In the genomic region with DNA sequence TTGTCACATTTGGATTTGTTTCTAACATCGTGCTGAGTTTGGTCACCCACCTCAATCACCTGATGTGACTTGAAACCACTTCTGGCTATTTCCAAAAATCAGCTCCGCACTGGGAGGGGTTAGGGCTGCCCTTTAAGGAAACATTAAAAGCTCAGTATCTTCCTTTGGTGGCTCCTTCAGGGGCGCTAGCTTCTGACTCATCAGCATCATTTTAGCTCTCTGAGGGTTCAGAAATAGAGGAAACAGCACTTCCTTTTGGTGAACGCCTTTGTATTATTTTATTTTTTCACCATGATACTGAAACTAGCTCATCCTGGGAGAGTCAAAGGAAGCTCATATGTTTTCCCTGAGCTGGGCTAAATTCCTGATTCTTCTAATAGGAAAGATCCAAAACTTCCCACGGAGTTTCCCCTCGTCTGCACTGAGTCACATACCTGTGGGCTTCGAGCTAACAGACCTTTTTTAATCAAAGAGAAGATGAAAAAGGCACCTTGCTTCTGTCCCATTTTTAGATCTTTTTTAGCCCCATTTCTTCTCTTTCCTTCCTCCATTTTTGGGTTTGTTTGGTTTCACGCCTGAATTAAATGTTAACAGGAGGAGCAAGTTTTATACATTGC, we compare ENCODE assay signal across 1 cellular context.
TF ChIP-seq lines count a peak whose summit lies in the region.

No MANE protein-coding gene starts in this region.

TF ChIP-seq in GM12878, 131 proteins besides CTCF, POLR2A, EP300 and RAD21 (continued from another document and continues in another):
- TF ChIP-seq, protein P1, sequence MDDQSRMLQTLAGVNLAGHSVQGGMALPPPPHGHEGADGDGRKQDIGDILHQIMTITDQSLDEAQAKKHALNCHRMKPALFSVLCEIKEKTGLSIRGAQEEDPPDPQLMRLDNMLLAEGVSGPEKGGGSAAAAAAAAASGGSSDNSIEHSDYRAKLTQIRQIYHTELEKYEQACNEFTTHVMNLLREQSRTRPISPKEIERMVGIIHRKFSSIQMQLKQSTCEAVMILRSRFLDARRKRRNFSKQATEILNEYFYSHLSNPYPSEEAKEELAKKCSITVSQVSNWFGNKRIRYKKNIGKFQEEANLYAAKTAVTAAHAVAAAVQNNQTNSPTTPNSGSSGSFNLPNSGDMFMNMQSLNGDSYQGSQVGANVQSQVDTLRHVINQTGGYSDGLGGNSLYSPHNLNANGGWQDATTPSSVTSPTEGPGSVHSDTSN (IDR thresholded peaks at IDR 0.05; ENCODE audit: insufficient replicate concordance, low read depth, low read length) = no peak
- TF ChIP-seq, protein P2, sequence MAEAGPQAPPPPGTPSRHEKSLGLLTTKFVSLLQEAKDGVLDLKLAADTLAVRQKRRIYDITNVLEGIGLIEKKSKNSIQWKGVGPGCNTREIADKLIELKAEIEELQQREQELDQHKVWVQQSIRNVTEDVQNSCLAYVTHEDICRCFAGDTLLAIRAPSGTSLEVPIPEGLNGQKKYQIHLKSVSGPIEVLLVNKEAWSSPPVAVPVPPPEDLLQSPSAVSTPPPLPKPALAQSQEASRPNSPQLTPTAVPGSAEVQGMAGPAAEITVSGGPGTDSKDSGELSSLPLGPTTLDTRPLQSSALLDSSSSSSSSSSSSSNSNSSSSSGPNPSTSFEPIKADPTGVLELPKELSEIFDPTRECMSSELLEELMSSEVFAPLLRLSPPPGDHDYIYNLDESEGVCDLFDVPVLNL (IDR thresholded peaks at IDR 0.05; ENCODE audit: low read depth, low read length) = no peak
- no peak for TF ChIP-seq ZBED1 (IDR thresholded peaks at IDR 0.05; ENCODE audit: borderline replicate concordance)
- TF ChIP-seq EGR1 (IDR thresholded peaks at IDR 0.05; ENCODE audit: borderline replicate concordance in 1 of 2, low read depth in 2 of 2, low read length in 2 of 2) = no peak
- TF ChIP-seq, protein P3, sequence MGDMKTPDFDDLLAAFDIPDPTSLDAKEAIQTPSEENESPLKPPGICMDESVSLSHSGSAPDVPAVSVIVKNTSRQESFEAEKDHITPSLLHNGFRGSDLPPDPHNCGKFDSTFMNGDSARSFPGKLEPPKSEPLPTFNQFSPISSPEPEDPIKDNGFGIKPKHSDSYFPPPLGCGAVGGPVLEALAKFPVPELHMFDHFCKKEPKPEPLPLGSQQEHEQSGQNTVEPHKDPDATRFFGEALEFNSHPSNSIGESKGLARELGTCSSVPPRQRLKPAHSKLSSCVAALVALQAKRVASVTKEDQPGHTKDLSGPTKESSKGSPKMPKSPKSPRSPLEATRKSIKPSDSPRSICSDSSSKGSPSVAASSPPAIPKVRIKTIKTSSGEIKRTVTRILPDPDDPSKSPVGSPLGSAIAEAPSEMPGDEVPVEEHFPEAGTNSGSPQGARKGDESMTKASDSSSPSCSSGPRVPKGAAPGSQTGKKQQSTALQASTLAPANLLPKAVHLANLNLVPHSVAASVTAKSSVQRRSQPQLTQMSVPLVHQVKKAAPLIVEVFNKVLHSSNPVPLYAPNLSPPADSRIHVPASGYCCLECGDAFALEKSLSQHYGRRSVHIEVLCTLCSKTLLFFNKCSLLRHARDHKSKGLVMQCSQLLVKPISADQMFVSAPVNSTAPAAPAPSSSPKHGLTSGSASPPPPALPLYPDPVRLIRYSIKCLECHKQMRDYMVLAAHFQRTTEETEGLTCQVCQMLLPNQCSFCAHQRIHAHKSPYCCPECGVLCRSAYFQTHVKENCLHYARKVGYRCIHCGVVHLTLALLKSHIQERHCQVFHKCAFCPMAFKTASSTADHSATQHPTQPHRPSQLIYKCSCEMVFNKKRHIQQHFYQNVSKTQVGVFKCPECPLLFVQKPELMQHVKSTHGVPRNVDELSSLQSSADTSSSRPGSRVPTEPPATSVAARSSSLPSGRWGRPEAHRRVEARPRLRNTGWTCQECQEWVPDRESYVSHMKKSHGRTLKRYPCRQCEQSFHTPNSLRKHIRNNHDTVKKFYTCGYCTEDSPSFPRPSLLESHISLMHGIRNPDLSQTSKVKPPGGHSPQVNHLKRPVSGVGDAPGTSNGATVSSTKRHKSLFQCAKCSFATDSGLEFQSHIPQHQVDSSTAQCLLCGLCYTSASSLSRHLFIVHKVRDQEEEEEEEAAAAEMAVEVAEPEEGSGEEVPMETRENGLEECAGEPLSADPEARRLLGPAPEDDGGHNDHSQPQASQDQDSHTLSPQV (IDR thresholded peaks at IDR 0.05) = no peak
- TF ChIP-seq HDGF (IDR thresholded peaks at IDR 0.05) = no peak
- no peak for TF ChIP-seq GATAD2B (conservative IDR thresholded peaks at IDR 0.05; ENCODE audit: low read depth)
- TF ChIP-seq, protein P4, sequence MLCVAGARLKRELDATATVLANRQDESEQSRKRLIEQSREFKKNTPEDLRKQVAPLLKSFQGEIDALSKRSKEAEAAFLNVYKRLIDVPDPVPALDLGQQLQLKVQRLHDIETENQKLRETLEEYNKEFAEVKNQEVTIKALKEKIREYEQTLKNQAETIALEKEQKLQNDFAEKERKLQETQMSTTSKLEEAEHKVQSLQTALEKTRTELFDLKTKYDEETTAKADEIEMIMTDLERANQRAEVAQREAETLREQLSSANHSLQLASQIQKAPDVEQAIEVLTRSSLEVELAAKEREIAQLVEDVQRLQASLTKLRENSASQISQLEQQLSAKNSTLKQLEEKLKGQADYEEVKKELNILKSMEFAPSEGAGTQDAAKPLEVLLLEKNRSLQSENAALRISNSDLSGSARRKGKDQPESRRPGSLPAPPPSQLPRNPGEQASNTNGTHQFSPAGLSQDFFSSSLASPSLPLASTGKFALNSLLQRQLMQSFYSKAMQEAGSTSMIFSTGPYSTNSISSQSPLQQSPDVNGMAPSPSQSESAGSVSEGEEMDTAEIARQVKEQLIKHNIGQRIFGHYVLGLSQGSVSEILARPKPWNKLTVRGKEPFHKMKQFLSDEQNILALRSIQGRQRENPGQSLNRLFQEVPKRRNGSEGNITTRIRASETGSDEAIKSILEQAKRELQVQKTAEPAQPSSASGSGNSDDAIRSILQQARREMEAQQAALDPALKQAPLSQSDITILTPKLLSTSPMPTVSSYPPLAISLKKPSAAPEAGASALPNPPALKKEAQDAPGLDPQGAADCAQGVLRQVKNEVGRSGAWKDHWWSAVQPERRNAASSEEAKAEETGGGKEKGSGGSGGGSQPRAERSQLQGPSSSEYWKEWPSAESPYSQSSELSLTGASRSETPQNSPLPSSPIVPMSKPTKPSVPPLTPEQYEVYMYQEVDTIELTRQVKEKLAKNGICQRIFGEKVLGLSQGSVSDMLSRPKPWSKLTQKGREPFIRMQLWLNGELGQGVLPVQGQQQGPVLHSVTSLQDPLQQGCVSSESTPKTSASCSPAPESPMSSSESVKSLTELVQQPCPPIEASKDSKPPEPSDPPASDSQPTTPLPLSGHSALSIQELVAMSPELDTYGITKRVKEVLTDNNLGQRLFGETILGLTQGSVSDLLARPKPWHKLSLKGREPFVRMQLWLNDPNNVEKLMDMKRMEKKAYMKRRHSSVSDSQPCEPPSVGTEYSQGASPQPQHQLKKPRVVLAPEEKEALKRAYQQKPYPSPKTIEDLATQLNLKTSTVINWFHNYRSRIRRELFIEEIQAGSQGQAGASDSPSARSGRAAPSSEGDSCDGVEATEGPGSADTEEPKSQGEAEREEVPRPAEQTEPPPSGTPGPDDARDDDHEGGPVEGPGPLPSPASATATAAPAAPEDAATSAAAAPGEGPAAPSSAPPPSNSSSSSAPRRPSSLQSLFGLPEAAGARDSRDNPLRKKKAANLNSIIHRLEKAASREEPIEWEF (IDR thresholded peaks at IDR 0.05; ENCODE audit: insufficient replicate concordance, low read depth, low read length) = no peak
- TF ChIP-seq NR2C2 (IDR thresholded peaks at IDR 0.05; ENCODE audit: borderline replicate concordance, control insufficient read depth, insufficient read length, low read depth) = no peak
- TF ChIP-seq ZSCAN29 (IDR thresholded peaks at IDR 0.05) = no peak
- no peak for TF ChIP-seq SMAD5 (IDR thresholded peaks at IDR 0.05; ENCODE audit: low read depth)
- no peak for TF ChIP-seq STAT1 (conservative IDR thresholded peaks at IDR 0.05)
- TF ChIP-seq, protein P5, sequence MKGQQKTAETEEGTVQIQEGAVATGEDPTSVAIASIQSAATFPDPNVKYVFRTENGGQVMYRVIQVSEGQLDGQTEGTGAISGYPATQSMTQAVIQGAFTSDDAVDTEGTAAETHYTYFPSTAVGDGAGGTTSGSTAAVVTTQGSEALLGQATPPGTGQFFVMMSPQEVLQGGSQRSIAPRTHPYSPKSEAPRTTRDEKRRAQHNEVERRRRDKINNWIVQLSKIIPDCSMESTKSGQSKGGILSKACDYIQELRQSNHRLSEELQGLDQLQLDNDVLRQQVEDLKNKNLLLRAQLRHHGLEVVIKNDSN (IDR thresholded peaks at IDR 0.05; ENCODE audit: borderline replicate concordance, extremely low read length, insufficient read depth, low read depth, low read length) = no peak
- TF ChIP-seq ZZZ3 (IDR thresholded peaks at IDR 0.05; ENCODE audit: control insufficient read depth, insufficient read length, low read depth) = no peak
- TF ChIP-seq, protein P6, sequence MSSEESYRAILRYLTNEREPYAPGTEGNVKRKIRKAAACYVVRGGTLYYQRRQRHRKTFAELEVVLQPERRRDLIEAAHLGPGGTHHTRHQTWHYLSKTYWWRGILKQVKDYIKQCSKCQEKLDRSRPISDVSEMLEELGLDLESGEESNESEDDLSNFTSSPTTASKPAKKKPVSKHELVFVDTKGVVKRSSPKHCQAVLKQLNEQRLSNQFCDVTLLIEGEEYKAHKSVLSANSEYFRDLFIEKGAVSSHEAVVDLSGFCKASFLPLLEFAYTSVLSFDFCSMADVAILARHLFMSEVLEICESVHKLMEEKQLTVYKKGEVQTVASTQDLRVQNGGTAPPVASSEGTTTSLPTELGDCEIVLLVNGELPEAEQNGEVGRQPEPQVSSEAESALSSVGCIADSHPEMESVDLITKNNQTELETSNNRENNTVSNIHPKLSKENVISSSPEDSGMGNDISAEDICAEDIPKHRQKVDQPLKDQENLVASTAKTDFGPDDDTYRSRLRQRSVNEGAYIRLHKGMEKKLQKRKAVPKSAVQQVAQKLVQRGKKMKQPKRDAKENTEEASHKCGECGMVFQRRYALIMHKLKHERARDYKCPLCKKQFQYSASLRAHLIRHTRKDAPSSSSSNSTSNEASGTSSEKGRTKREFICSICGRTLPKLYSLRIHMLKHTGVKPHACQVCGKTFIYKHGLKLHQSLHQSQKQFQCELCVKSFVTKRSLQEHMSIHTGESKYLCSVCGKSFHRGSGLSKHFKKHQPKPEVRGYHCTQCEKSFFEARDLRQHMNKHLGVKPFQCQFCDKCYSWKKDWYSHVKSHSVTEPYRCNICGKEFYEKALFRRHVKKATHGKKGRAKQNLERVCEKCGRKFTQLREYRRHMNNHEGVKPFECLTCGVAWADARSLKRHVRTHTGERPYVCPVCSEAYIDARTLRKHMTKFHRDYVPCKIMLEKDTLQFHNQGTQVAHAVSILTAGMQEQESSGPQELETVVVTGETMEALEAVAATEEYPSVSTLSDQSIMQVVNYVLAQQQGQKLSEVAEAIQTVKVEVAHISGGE (CRISPR knock-in tag; IDR thresholded peaks at IDR 0.05) = no peak
- no peak for TF ChIP-seq BCL11A (IDR thresholded peaks at IDR 0.05; ENCODE audit: low read depth, low read length)
- TF ChIP-seq, protein P7, sequence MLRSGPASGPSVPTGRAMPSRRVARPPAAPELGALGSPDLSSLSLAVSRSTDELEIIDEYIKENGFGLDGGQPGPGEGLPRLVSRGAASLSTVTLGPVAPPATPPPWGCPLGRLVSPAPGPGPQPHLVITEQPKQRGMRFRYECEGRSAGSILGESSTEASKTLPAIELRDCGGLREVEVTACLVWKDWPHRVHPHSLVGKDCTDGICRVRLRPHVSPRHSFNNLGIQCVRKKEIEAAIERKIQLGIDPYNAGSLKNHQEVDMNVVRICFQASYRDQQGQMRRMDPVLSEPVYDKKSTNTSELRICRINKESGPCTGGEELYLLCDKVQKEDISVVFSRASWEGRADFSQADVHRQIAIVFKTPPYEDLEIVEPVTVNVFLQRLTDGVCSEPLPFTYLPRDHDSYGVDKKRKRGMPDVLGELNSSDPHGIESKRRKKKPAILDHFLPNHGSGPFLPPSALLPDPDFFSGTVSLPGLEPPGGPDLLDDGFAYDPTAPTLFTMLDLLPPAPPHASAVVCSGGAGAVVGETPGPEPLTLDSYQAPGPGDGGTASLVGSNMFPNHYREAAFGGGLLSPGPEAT (IDR thresholded peaks at IDR 0.05; ENCODE audit: low read depth) = 0 out of 2 replicates have a peak, but pooled peaks have one; percentile 31
- no peak for TF ChIP-seq MEF2B (IDR thresholded peaks at IDR 0.05; ENCODE audit: partially characterized antibody, poor library complexity, severe bottlenecking)
- no peak for TF ChIP-seq RELA (IDR thresholded peaks at IDR 0.05; ENCODE audit: borderline replicate concordance, partially characterized antibody)
- no peak for TF ChIP-seq HCFC1 (IDR thresholded peaks at IDR 0.05; ENCODE audit: low read length)
- TF ChIP-seq TCF3 (IDR thresholded peaks at IDR 0.05; ENCODE audit: borderline replicate concordance, insufficient read depth, low read depth, low read length) = no peak
- no peak for TF ChIP-seq FOXK2 (IDR thresholded peaks at IDR 0.05)
- no peak for TF ChIP-seq NFXL1 (IDR thresholded peaks at IDR 0.05; ENCODE audit: borderline replicate concordance)
- TF ChIP-seq, protein P8, sequence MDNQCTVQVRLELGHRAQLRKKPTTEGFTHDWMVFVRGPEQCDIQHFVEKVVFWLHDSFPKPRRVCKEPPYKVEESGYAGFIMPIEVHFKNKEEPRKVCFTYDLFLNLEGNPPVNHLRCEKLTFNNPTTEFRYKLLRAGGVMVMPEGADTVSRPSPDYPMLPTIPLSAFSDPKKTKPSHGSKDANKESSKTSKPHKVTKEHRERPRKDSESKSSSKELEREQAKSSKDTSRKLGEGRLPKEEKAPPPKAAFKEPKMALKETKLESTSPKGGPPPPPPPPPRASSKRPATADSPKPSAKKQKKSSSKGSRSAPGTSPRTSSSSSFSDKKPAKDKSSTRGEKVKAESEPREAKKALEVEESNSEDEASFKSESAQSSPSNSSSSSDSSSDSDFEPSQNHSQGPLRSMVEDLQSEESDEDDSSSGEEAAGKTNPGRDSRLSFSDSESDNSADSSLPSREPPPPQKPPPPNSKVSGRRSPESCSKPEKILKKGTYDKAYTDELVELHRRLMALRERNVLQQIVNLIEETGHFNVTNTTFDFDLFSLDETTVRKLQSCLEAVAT (IDR thresholded peaks at IDR 0.05) = no peak
- TF ChIP-seq, protein P9, sequence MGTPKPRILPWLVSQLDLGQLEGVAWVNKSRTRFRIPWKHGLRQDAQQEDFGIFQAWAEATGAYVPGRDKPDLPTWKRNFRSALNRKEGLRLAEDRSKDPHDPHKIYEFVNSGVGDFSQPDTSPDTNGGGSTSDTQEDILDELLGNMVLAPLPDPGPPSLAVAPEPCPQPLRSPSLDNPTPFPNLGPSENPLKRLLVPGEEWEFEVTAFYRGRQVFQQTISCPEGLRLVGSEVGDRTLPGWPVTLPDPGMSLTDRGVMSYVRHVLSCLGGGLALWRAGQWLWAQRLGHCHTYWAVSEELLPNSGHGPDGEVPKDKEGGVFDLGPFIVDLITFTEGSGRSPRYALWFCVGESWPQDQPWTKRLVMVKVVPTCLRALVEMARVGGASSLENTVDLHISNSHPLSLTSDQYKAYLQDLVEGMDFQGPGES (IDR thresholded peaks at IDR 0.05) = no peak
- TF ChIP-seq SP1 (IDR thresholded peaks at IDR 0.05; ENCODE audit: low read depth, low read length) = peak; percentile 20
- TF ChIP-seq PML (IDR thresholded peaks at IDR 0.05; ENCODE audit: low read length) = 0 out of 2 replicates have a peak, but pooled peaks have one; percentile 32
- TF ChIP-seq, protein P10, sequence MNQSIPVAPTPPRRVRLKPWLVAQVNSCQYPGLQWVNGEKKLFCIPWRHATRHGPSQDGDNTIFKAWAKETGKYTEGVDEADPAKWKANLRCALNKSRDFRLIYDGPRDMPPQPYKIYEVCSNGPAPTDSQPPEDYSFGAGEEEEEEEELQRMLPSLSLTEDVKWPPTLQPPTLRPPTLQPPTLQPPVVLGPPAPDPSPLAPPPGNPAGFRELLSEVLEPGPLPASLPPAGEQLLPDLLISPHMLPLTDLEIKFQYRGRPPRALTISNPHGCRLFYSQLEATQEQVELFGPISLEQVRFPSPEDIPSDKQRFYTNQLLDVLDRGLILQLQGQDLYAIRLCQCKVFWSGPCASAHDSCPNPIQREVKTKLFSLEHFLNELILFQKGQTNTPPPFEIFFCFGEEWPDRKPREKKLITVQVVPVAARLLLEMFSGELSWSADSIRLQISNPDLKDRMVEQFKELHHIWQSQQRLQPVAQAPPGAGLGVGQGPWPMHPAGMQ (IDR thresholded peaks at IDR 0.05; ENCODE audit: borderline replicate concordance) = no peak
